7 cellular contexts compared by ENCODE assay signal in genomic region chr12:121888083-121888477, GRCh38. TPM values are rescaled to one million over a fixed set of nuclear protein-coding genes. Genes with fewer than 3 reads are reported as not detected.
DNase-seq lines count a peak whose midpoint lies in the region; ATAC-seq and TF ChIP-seq lines count a peak whose summit lies in the region.

No MANE protein-coding gene starts in this region.

- H3K9me3 ChIP-seq in HUES6 (ENCODE audit: control insufficient read depth, insufficient read depth, low read depth, low read length) (no peaks in the 10 kb centered on the region), stomach (no peaks in the 10 kb centered on the region)

- no peak for TF ChIP-seq EP300 in stomach (IDR thresholded peaks at IDR 0.05)

- no peaks in the 10 kb centered on the region for H3K9me3 Mint-ChIP-seq in activated naive CD8-positive, alpha-beta T cell treated with anti-CD3 and anti-CD28 coated beads for 36 hours
- H3K9me3 Mint-ChIP-seq in immature natural killer cell, result no peaks in the 10 kb centered on the region

- intact Hi-C loops in stomach (cut with DNase I; ENCODE audit: low total_unique reads), result no loop called here

- peak overlapping the region; percentile 28 for H3K9ac ChIP-seq in HUES6 (ENCODE audit: low read length)

- H3K27ac ChIP-seq in HUES6 (ENCODE audit: low read depth, low read length) (no peak overlapping the region; the same call in 1 of the 2 replicates), stomach (peak overlapping the region; percentile 94 to 98 (median 97)), foreskin keratinocyte (no peak overlapping the region)

- H3K27ac Mint-ChIP-seq in activated naive CD8-positive, alpha-beta T cell treated with anti-CD3 and anti-CD28 coated beads for 36 hours, result peak overlapping the region; percentile 96
- peak overlapping the region; percentile 91 to 99 (median 98) for H3K27ac Mint-ChIP-seq in immature natural killer cell

- H3K4me3 ChIP-seq in HUES6 (ENCODE audit: low read depth, low read length), result peak overlapping the region; percentile 87
- H3K4me3 ChIP-seq in stomach, result peak overlapping the region; percentile 63 to 82 (median 73)

- DNase-seq in activated naive CD8-positive, alpha-beta T cell treated with anti-CD3 and anti-CD28 coated beads for 36 hours, result no peak
- DNase-seq in immature natural killer cell (no peak), stomach (no peak), foreskin keratinocyte (no peak), SW 1271 (lab: John Stamatoyannopoulos, UW) (no peak)
- no peak for DNase-seq in stimulated activated CD4-positive, alpha-beta T cell treated with anti-CD3 and anti-CD28 coated beads, Interleukin-4, amount 100 ng/mL, for 24 hours

- ATAC-seq in foreskin keratinocyte, result no peak

- H3K4me1 ChIP-seq in HUES6 (ENCODE audit: control insufficient read depth, insufficient read depth, low read length), result peaks cover 12% of the 10 kb centered on the region; the same call in 1 of the 2 replicates
- H3K4me1 ChIP-seq in stomach, result peaks cover 18 to 45% (median 42%) of the 10 kb centered on the region in 4 donors
- no peaks in the 10 kb centered on the region for H3K4me1 ChIP-seq in foreskin keratinocyte

- WGBS in stomach, 5 donors, result 50 to 54% (median 50%) methylated on average over 6 of the region's 6 CpGs

- no peak for TF ChIP-seq POLR2A in stomach (IDR thresholded peaks at IDR 0.05)

- no peaks in the 10 kb centered on the region for H3K27me3 Mint-ChIP-seq in activated naive CD8-positive, alpha-beta T cell treated with anti-CD3 and anti-CD28 coated beads for 36 hours
- peaks cover 0 to 18% (median 2%) of the 10 kb centered on the region in 3 donors for H3K27me3 Mint-ChIP-seq in immature natural killer cell (ENCODE audit: low read depth in 3 of 3)

- TF ChIP-seq CTCF in stomach (IDR thresholded peaks at IDR 0.05) (peak in 1 of 7 experiments; percentile 48), foreskin keratinocyte (conservative IDR thresholded peaks at IDR 0.05) (no peak)

- peaks cover 7% of the 10 kb centered on the region for H3K36me3 Mint-ChIP-seq in activated naive CD8-positive, alpha-beta T cell treated with anti-CD3 and anti-CD28 coated beads for 36 hours
- H3K36me3 Mint-ChIP-seq in immature natural killer cell, result no peaks in the 10 kb centered on the region

- no peaks in the 10 kb centered on the region; the same call in 1 of the 2 replicates for H3K36me3 ChIP-seq in HUES6 (ENCODE audit: control insufficient read depth, insufficient read depth, low read length)
- peaks cover 0 to 20% (median 18%) of the 10 kb centered on the region in 4 donors for H3K36me3 ChIP-seq in stomach

- peak overlapping the region; percentile 99 for H3K4me3 Mint-ChIP-seq in activated naive CD8-positive, alpha-beta T cell treated with anti-CD3 and anti-CD28 coated beads for 36 hours
- H3K4me3 Mint-ChIP-seq in immature natural killer cell, result peak overlapping the region; percentile 98 to 100 (median 98)

- H3K4me1 Mint-ChIP-seq in activated naive CD8-positive, alpha-beta T cell treated with anti-CD3 and anti-CD28 coated beads for 36 hours, result peaks cover 32% of the 10 kb centered on the region
- H3K4me1 Mint-ChIP-seq in immature natural killer cell, result peaks cover 30 to 41% of the 10 kb centered on the region in 2 donors

- H3K27me3 ChIP-seq in HUES6 (ENCODE audit: control insufficient read depth, insufficient read depth, low read length) (no peaks in the 10 kb centered on the region), stomach (no peaks in the 10 kb centered on the region), foreskin keratinocyte (no peaks in the 10 kb centered on the region)

RNA-seq across cellular contexts. Expression of gene PSMD9, which starts 0.5 kb away (rescaled TPM):
- total RNA-seq in activated naive CD8-positive, alpha-beta T cell treated with anti-CD3 and anti-CD28 coated beads for 36 hours, result 10 to 100 TPM; 64.3 to 68.5 TPM
- polyA plus RNA-seq in immature natural killer cell (100 to 1,000 TPM in 1 of 3 donors, 10 to 100 TPM in 2; 92.9 to 120 (median 98.2) TPM), stomach (10 to 100 TPM; 44.1 to 97.3 (median 85.5) TPM), foreskin keratinocyte (128 and 139 TPM in 2 replicates)
- total RNA-seq in stomach (10 to 100 TPM in 3 of 5 donors, 1 to 10 TPM in 2; 2.9 to 38.8 (median 14.0) TPM), foreskin keratinocyte (90.2 and 95.1 TPM in 2 replicates)

RNA-seq across cellular contexts. Expression of gene HPD, which starts 29.4 kb away (rescaled TPM):
- not detected for total RNA-seq in activated naive CD8-positive, alpha-beta T cell treated with anti-CD3 and anti-CD28 coated beads for 36 hours
- polyA plus RNA-seq in immature natural killer cell (not detected), stomach (1 to 10 TPM in 1 of 3 donors, under 1 TPM in 1, not detected in 1; 0.40 to 3.1 TPM), foreskin keratinocyte (not detected in 2 replicates)
- total RNA-seq in stomach (under 1 TPM in 1 of 5 donors, not detected in 4; 0.73 TPM), foreskin keratinocyte (not detected in 2 replicates)

RNA-seq across cellular contexts. Expression of gene CFAP251, which starts 30.3 kb away (rescaled TPM):
- 1 to 10 TPM; 1.3 to 1.8 TPM for total RNA-seq in activated naive CD8-positive, alpha-beta T cell treated with anti-CD3 and anti-CD28 coated beads for 36 hours
- polyA plus RNA-seq in immature natural killer cell (under 1 TPM in 1 of 3 donors, not detected in 2; 0.04 TPM), stomach (1 to 10 TPM in 1 of 3 donors, under 1 TPM in 1, not detected in 1; 0.85 to 1.2 TPM), foreskin keratinocyte (40.7 and 48.0 TPM in 2 replicates)
- total RNA-seq in stomach (1 to 10 TPM in 3 of 5 donors, under 1 TPM in 1, not detected in 1; 0.29 to 2.8 (median 1.2) TPM), foreskin keratinocyte (44.5 and 52.1 TPM in 2 replicates)

Comparison
In these comparisons a context has a peak if more than half of its experiments do, and no peak if none do; other contexts are left out.
1. H3K27ac ChIP-seq: peak in stomach (5 of 5); none in HUES6 (single experiment) and foreskin keratinocyte (single experiment).
2. RNA of gene CFAP251, which starts 30.3 kb away (total RNA-seq): 44.5 to 52.1 TPM in foreskin keratinocyte; 1.3 to 1.8 TPM in activated naive CD8-positive, alpha-beta T cell treated with anti-CD3 and anti-CD28 coated beads for 36 hours and 0.29 to 2.8 TPM in stomach; every median in the first group is over 10 times any median in the second.